In the genomic region with DNA sequence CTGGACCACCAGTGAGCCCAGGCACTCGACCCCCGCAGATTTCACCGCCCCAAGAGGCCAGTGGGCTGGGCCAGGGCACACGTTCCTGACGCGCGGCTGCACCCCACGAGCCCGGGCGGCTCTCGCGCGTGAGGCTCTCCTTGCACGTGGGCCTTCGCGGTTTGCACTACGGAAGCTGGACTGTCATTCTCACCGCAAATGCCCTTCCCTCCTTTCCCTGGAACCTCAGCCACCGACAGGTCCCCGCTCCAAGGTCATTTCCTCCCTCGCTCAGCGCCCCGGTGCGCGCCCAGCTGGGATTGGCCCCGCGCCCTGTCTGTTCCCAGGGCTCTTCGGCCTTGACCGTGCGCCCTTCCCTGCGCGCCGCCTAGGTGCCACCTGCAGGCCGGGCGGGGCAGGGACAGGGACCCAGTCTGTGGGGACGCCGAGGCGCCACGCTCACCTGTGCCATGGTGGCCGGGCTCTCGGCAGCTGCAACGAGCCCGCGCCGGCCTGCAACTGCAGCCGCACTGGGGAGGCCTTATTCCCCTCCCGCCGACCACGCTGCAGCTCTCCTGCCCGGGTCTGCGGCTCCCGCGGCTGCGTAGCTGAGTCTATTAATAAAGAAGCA, we compare ENCODE assay signal across 1 cellular context.
A peak's percentile ranks its signal among the peaks of the same experiment; 100 is the strongest.
TF ChIP-seq lines count a peak whose summit lies in the region.

No MANE protein-coding gene starts in this region.

TF ChIP-seq in HepG2, 621 proteins besides CTCF, POLR2A, EP300 and RAD21 (continued from another document and continues in another):
- TF ChIP-seq, protein P1, sequence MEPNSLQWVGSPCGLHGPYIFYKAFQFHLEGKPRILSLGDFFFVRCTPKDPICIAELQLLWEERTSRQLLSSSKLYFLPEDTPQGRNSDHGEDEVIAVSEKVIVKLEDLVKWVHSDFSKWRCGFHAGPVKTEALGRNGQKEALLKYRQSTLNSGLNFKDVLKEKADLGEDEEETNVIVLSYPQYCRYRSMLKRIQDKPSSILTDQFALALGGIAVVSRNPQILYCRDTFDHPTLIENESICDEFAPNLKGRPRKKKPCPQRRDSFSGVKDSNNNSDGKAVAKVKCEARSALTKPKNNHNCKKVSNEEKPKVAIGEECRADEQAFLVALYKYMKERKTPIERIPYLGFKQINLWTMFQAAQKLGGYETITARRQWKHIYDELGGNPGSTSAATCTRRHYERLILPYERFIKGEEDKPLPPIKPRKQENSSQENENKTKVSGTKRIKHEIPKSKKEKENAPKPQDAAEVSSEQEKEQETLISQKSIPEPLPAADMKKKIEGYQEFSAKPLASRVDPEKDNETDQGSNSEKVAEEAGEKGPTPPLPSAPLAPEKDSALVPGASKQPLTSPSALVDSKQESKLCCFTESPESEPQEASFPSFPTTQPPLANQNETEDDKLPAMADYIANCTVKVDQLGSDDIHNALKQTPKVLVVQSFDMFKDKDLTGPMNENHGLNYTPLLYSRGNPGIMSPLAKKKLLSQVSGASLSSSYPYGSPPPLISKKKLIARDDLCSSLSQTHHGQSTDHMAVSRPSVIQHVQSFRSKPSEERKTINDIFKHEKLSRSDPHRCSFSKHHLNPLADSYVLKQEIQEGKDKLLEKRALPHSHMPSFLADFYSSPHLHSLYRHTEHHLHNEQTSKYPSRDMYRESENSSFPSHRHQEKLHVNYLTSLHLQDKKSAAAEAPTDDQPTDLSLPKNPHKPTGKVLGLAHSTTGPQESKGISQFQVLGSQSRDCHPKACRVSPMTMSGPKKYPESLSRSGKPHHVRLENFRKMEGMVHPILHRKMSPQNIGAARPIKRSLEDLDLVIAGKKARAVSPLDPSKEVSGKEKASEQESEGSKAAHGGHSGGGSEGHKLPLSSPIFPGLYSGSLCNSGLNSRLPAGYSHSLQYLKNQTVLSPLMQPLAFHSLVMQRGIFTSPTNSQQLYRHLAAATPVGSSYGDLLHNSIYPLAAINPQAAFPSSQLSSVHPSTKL (CRISPR knock-in tag; IDR thresholded peaks at IDR 0.05) = peak; percentile 89
- TF ChIP-seq ZNF724P (CRISPR knock-in tag; IDR thresholded peaks at IDR 0.05; ENCODE audit: borderline replicate concordance) (peak; percentile 35; the same call in 1 of the 2 replicates), ZBTB42 (CRISPR knock-in tag; IDR thresholded peaks at IDR 0.05) (0 out of 2 replicates have a peak, but pooled peaks have one; percentile 72), ZNF616 (CRISPR knock-in tag; IDR thresholded peaks at IDR 0.05; ENCODE audit: low read depth) (peak; percentile 72; the same call in 1 of the 2 replicates), KDM2A (CRISPR knock-in tag; IDR thresholded peaks at IDR 0.05; ENCODE audit: borderline replicate concordance, low read depth) (peak; percentile 94), ZNF124 (CRISPR knock-in tag; IDR thresholded peaks at IDR 0.05) (peak; percentile 35; the same call in 1 of the 2 replicates), HOXA7 (CRISPR knock-in tag; IDR thresholded peaks at IDR 0.05) (0 out of 2 replicates have a peak, but pooled peaks have one; percentile 3), NR2F6 (IDR thresholded peaks at IDR 0.05) (peak; percentile 53), NR2F6 (CRISPR knock-in tag; IDR thresholded peaks at IDR 0.05) (peak; percentile 96), HOXA3 (CRISPR knock-in tag; IDR thresholded peaks at IDR 0.05) (peak; percentile 94), POGZ (CRISPR knock-in tag; IDR thresholded peaks at IDR 0.05) (peak; percentile 84), ZNF446 (CRISPR knock-in tag; IDR thresholded peaks at IDR 0.05) (peak; percentile 82; the same call in 1 of the 2 replicates), FIP1L1 (IDR thresholded peaks at IDR 0.05; ENCODE audit: borderline replicate concordance, insufficient read depth, low read depth, low read length) (no peak), JUND (CRISPR knock-in tag; IDR thresholded peaks at IDR 0.05) (peak; percentile 55; the same call in 1 of the 2 replicates), ZNF276 (CRISPR knock-in tag; IDR thresholded peaks at IDR 0.05; ENCODE audit: low read depth) (peak; percentile 93), PHF8 (CRISPR knock-in tag; IDR thresholded peaks at IDR 0.05) (peak; percentile 69), HNRNPK (IDR thresholded peaks at IDR 0.05; ENCODE audit: low read depth, low read length, poor library complexity, severe bottlenecking) (peak; percentile 44), ZNF878 (CRISPR knock-in tag; IDR thresholded peaks at IDR 0.05) (peak; percentile 50; the same call in 1 of the 2 replicates), HNRNPLL (IDR thresholded peaks at IDR 0.05; ENCODE audit: low read depth, low read length, poor library complexity, severe bottlenecking) (peak; percentile 51), ESRRA (CRISPR knock-in tag; IDR thresholded peaks at IDR 0.05; ENCODE audit: low read depth) (peak; percentile 98), SMAD1 (CRISPR knock-in tag; IDR thresholded peaks at IDR 0.05; ENCODE audit: borderline replicate concordance, low read depth) (0 out of 2 replicates have a peak, but pooled peaks have one; percentile 10), GLI4 (CRISPR knock-in tag; IDR thresholded peaks at IDR 0.05; ENCODE audit: borderline replicate concordance) (peak; percentile 64; the same call in 1 of the 2 replicates), GATAD1 (CRISPR knock-in tag; IDR thresholded peaks at IDR 0.05) (peak; percentile 69), ZNF335 (CRISPR knock-in tag; IDR thresholded peaks at IDR 0.05) (peak; percentile 78), ZNF777 (CRISPR knock-in tag; IDR thresholded peaks at IDR 0.05) (peak; percentile 54), IRF2 (CRISPR knock-in tag; IDR thresholded peaks at IDR 0.05) (peak; percentile 65; the same call in 1 of the 2 replicates), ZNF530 (CRISPR knock-in tag; IDR thresholded peaks at IDR 0.05; ENCODE audit: low read depth) (no peak), ZNF703 (CRISPR knock-in tag; IDR thresholded peaks at IDR 0.05; ENCODE audit: borderline replicate concordance) (0 out of 2 replicates have a peak, but pooled peaks have one; percentile 75), BHLHE40 (IDR thresholded peaks at IDR 0.05; ENCODE audit: low read length) (peak; percentile 46), ZBTB7B (CRISPR knock-in tag; IDR thresholded peaks at IDR 0.05) (peak; percentile 57)
- TF ChIP-seq, protein P2, sequence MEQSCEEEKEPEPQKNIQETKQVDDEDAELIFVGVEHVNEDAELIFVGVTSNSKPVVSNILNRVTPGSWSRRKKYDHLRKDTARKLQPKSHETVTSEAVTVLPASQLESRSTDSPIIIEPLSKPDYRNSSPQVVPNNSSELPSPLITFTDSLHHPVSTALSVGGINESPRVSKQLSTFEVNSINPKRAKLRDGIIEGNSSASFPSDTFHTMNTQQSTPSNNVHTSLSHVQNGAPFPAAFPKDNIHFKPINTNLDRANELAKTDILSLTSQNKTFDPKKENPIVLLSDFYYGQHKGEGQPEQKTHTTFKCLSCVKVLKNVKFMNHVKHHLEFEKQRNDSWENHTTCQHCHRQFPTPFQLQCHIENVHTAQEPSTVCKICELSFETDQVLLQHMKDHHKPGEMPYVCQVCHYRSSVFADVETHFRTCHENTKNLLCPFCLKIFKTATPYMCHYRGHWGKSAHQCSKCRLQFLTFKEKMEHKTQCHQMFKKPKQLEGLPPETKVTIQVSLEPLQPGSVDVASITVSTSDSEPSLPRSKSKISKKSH (CRISPR knock-in tag; IDR thresholded peaks at IDR 0.05; ENCODE audit: borderline replicate concordance) = peak; percentile 81; the same call in 1 of the 2 replicates
- TF ChIP-seq, protein P3, sequence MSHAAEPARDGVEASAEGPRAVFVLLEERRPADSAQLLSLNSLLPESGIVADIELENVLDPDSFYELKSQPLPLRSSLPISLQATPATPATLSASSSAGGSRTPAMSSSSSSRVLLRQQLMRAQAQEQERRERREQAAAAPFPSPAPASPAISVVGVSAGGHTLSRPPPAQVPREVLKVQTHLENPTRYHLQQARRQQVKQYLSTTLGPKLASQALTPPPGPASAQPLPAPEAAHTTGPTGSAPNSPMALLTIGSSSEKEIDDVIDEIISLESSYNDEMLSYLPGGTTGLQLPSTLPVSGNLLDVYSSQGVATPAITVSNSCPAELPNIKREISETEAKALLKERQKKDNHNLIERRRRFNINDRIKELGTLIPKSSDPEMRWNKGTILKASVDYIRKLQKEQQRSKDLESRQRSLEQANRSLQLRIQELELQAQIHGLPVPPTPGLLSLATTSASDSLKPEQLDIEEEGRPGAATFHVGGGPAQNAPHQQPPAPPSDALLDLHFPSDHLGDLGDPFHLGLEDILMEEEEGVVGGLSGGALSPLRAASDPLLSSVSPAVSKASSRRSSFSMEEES (CRISPR knock-in tag; IDR thresholded peaks at IDR 0.05) = peak; percentile 76
- TF ChIP-seq, protein P4, sequence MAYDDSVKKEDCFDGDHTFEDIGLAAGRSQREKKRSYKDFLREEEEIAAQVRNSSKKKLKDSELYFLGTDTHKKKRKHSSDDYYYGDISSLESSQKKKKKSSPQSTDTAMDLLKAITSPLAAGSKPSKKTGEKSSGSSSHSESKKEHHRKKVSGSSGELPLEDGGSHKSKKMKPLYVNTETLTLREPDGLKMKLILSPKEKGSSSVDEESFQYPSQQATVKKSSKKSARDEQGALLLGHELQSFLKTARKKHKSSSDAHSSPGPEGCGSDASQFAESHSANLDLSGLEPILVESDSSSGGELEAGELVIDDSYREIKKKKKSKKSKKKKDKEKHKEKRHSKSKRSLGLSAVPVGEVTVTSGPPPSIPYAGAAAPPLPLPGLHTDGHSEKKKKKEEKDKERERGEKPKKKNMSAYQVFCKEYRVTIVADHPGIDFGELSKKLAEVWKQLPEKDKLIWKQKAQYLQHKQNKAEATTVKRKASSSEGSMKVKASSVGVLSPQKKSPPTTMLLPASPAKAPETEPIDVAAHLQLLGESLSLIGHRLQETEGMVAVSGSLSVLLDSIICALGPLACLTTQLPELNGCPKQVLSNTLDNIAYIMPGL (CRISPR knock-in tag; IDR thresholded peaks at IDR 0.05; ENCODE audit: borderline replicate concordance in 1 of 2, low read depth in 1 of 2) = peak; percentile 68 to 71; a peak in 3 of 4 replicates
- TF ChIP-seq, protein P5, sequence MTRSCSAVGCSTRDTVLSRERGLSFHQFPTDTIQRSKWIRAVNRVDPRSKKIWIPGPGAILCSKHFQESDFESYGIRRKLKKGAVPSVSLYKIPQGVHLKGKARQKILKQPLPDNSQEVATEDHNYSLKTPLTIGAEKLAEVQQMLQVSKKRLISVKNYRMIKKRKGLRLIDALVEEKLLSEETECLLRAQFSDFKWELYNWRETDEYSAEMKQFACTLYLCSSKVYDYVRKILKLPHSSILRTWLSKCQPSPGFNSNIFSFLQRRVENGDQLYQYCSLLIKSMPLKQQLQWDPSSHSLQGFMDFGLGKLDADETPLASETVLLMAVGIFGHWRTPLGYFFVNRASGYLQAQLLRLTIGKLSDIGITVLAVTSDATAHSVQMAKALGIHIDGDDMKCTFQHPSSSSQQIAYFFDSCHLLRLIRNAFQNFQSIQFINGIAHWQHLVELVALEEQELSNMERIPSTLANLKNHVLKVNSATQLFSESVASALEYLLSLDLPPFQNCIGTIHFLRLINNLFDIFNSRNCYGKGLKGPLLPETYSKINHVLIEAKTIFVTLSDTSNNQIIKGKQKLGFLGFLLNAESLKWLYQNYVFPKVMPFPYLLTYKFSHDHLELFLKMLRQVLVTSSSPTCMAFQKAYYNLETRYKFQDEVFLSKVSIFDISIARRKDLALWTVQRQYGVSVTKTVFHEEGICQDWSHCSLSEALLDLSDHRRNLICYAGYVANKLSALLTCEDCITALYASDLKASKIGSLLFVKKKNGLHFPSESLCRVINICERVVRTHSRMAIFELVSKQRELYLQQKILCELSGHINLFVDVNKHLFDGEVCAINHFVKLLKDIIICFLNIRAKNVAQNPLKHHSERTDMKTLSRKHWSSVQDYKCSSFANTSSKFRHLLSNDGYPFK (CRISPR knock-in tag; IDR thresholded peaks at IDR 0.05; ENCODE audit: borderline replicate concordance) = peak; percentile 72
- TF ChIP-seq, protein P6, sequence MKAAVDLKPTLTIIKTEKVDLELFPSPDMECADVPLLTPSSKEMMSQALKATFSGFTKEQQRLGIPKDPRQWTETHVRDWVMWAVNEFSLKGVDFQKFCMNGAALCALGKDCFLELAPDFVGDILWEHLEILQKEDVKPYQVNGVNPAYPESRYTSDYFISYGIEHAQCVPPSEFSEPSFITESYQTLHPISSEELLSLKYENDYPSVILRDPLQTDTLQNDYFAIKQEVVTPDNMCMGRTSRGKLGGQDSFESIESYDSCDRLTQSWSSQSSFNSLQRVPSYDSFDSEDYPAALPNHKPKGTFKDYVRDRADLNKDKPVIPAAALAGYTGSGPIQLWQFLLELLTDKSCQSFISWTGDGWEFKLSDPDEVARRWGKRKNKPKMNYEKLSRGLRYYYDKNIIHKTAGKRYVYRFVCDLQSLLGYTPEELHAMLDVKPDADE (CRISPR knock-in tag; IDR thresholded peaks at IDR 0.05) = peak; percentile 33; the same call in 1 of the 2 replicates
- TF ChIP-seq, protein P7, sequence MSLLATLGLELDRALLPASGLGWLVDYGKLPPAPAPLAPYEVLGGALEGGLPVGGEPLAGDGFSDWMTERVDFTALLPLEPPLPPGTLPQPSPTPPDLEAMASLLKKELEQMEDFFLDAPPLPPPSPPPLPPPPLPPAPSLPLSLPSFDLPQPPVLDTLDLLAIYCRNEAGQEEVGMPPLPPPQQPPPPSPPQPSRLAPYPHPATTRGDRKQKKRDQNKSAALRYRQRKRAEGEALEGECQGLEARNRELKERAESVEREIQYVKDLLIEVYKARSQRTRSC (CRISPR knock-in tag; IDR thresholded peaks at IDR 0.05; ENCODE audit: low read depth) = no peak
- TF ChIP-seq, protein P8, sequence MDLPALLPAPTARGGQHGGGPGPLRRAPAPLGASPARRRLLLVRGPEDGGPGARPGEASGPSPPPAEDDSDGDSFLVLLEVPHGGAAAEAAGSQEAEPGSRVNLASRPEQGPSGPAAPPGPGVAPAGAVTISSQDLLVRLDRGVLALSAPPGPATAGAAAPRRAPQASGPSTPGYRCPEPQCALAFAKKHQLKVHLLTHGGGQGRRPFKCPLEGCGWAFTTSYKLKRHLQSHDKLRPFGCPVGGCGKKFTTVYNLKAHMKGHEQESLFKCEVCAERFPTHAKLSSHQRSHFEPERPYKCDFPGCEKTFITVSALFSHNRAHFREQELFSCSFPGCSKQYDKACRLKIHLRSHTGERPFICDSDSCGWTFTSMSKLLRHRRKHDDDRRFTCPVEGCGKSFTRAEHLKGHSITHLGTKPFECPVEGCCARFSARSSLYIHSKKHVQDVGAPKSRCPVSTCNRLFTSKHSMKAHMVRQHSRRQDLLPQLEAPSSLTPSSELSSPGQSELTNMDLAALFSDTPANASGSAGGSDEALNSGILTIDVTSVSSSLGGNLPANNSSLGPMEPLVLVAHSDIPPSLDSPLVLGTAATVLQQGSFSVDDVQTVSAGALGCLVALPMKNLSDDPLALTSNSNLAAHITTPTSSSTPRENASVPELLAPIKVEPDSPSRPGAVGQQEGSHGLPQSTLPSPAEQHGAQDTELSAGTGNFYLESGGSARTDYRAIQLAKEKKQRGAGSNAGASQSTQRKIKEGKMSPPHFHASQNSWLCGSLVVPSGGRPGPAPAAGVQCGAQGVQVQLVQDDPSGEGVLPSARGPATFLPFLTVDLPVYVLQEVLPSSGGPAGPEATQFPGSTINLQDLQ (CRISPR knock-in tag; IDR thresholded peaks at IDR 0.05) = 0 out of 2 replicates have a peak, but pooled peaks have one; percentile 46
